In the genomic region with DNA sequence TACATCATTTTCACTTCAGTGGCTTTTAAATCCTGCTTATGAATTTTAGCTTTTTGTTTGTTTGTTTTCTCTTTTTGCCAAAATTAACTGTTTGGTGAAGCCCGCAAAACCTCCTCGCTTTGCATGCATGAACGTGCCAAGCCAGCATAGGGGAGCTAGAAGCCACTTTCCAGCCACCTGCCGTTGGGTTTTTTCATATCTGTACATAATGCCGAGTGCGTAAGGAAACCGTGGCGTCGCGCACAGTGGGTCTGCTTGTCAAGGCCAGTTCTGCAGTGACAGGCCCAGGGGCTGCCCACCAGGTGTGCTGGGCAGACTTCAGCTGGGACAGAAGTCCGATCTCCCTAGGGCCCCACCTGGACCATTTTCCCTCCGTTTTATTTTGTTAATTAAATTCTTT, we compare ENCODE assay signal across 13 cellular contexts. TPM values are rescaled to one million over a fixed set of nuclear protein-coding genes. Genes with fewer than 3 reads are reported as not detected.
A peak's percentile ranks its signal among the peaks of the same experiment; 100 is the strongest.
DNase-seq lines count a peak whose midpoint lies in the region; ATAC-seq, FAIRE-seq and TF ChIP-seq lines count a peak whose summit lies in the region.
"Had no signal": no experiment of that assay in that cellular context is flagged by ENCODE, and none has a peak within 500 bp of the region (broad histone marks: within the 10 kb centered on the region; RNA-seq: fewer than 3 reads in every experiment).

No MANE protein-coding gene starts in this region.

- H3F3A ChIP-seq in smooth muscle cell (ENCODE audit: low read depth), result no peaks in the 10 kb centered on the region

- peak; percentile 91 for FAIRE-seq in GM12891 (lab: Jason Lieb, UNC)
- FAIRE-seq: astrocyte had no signal

- no peak for TF ChIP-seq EP300 in tibial nerve (IDR thresholded peaks at IDR 0.05)

- 73 to 74% methylated on average over 12 of the region's 12 CpGs for WGBS in tibial nerve, 2 donors
- 95% methylated on average over 12 of the region's 12 CpGs for WGBS in smooth muscle cell (ENCODE audit: low lambda C conversion rate)

- H3K4me3 ChIP-seq in OCI-LY3 (ENCODE audit: low read length) (peak overlapping the region; percentile 52), right atrium auricular region (no peak overlapping the region), tibial nerve (no peak overlapping the region), smooth muscle cell (no peak overlapping the region)

- H3K9ac ChIP-seq in OCI-LY3 (ENCODE audit: low read length), result no peak overlapping the region
- no peak overlapping the region for H3K9ac ChIP-seq in smooth muscle cell (ENCODE audit: low read depth)

- H3K4me1 ChIP-seq in OCI-LY3 (ENCODE audit: low read length), result peaks cover 52% of the 10 kb centered on the region
- peaks cover 0 to 6% of the 10 kb centered on the region in 2 donors for H3K4me1 ChIP-seq in right atrium auricular region
- peaks cover 0 to 36% (median 20%) of the 10 kb centered on the region in 4 donors for H3K4me1 ChIP-seq in tibial nerve
- no peaks in the 10 kb centered on the region for H3K4me1 ChIP-seq in smooth muscle cell (ENCODE audit: low read depth)

- no peak overlapping the region for H2AFZ ChIP-seq in OCI-LY3 (ENCODE audit: low read depth, low read length)
- no peak overlapping the region for H2AFZ ChIP-seq in smooth muscle cell (ENCODE audit: low read depth)

- H3K36me3 ChIP-seq in OCI-LY3 (replicated peaks; ENCODE audit: low read depth, low read length), result peaks cover 31% of the 10 kb centered on the region
- H3K36me3 ChIP-seq in right atrium auricular region, result peaks cover 62% of the 10 kb centered on the region
- H3K36me3 ChIP-seq in tibial nerve, result peaks cover 5 to 75% (median 14%) of the 10 kb centered on the region in 3 donors
- peaks cover 11% of the 10 kb centered on the region for H3K36me3 ChIP-seq in smooth muscle cell (ENCODE audit: low read depth)

- TF ChIP-seq POLR2A in GM12891 (IDR thresholded peaks at IDR 0.05; ENCODE audit: low read depth, low read length) (no peak; the same call in 1 of the 2 replicates), tibial nerve (IDR thresholded peaks at IDR 0.05) (no peak)

- no peak for ATAC-seq in HG02610 (IDR thresholded peaks at IDR 0.05; ENCODE audit: unreplicated experiment)

- H3K9me3 ChIP-seq in OCI-LY3 (ENCODE audit: insufficient read depth, low read length) (no peaks in the 10 kb centered on the region), right atrium auricular region (no peaks in the 10 kb centered on the region), tibial nerve (no peaks in the 10 kb centered on the region), smooth muscle cell (replicated peaks; ENCODE audit: low read depth) (no peaks in the 10 kb centered on the region)

- H4K20me1 ChIP-seq in OCI-LY3 (ENCODE audit: insufficient read depth, low read length), result peaks cover 24% of the 10 kb centered on the region
- H4K20me1 ChIP-seq in smooth muscle cell (ENCODE audit: low read depth), result peaks cover 6% of the 10 kb centered on the region

- H3K4me2 ChIP-seq in OCI-LY3 (ENCODE audit: low read length) (peak overlapping the region; percentile 62), smooth muscle cell (no peak overlapping the region)

- TF ChIP-seq CTCF in OCI-LY3 (IDR thresholded peaks at IDR 0.05; ENCODE audit: low read depth, low read length) (no peak), right atrium auricular region (IDR thresholded peaks at IDR 0.05) (no peak), tibial nerve (IDR thresholded peaks at IDR 0.05) (no peak), smooth muscle cell (IDR thresholded peaks at IDR 0.05; ENCODE audit: borderline replicate concordance, insufficient read depth, poor library complexity, severe bottlenecking) (no peak)

- DNase-seq in GM12891 (ENCODE audit: insufficient read length, low spot score) (no peak), right atrium auricular region (ENCODE audit: low spot score) (no peak), tibial nerve (ENCODE audit: low spot score in 2 of 2) (no peak), NCI-H2196 (lab: John Stamatoyannopoulos, UW; ENCODE audit: unreplicated experiment) (no peak), smooth muscle cell (lab: John Stamatoyannopoulos, UW; ENCODE audit: unreplicated experiment) (no peak)
- DNase-seq: activated CD4-positive, alpha-beta T cell treated with anti-CD3 and anti-CD28 coated beads, Interleukin-2, amount 50 U/mL, for 1 hour; activated T-cell treated with anti-CD3 and anti-CD28 coated beads, Interleukin-2, amount 50 U/mL, for 48 hours; COR-L47; NCI-H1105 treated with DMSO at 0.1 percent for 48 hours; NCI-H446 had no signal

- H3K27me3 ChIP-seq in OCI-LY3 (ENCODE audit: low read depth, low read length), result peaks cover 22% of the 10 kb centered on the region
- H3K27me3 ChIP-seq in right atrium auricular region, result no peaks in the 10 kb centered on the region
- no peaks in the 10 kb centered on the region for H3K27me3 ChIP-seq in tibial nerve
- no peaks in the 10 kb centered on the region for H3K27me3 ChIP-seq in smooth muscle cell (ENCODE audit: low read depth)

- H3K27ac ChIP-seq in OCI-LY3 (ENCODE audit: low read length) (no peak overlapping the region), right atrium auricular region (peak overlapping the region; percentile 12 to 22), tibial nerve (peak overlapping the region; percentile 30 to 91 (median 76)), smooth muscle cell (ENCODE audit: low read depth) (no peak overlapping the region)

- H3K79me2 ChIP-seq in OCI-LY3 (ENCODE audit: low read length), result no peaks in the 10 kb centered on the region
- no peaks in the 10 kb centered on the region for H3K79me2 ChIP-seq in smooth muscle cell (ENCODE audit: low read depth)

TF ChIP-seq in GM12891, 5 proteins besides CTCF, POLR2A, EP300 and RAD21:
- peak; percentile 42; the same call in 1 of the 2 replicates for TF ChIP-seq POLR2AphosphoS5 (IDR thresholded peaks at IDR 0.05; ENCODE audit: low read depth, low read length)
- TF ChIP-seq SPI1 (IDR thresholded peaks at IDR 0.05; ENCODE audit: low read depth, low read length), result no peak
- TF ChIP-seq PAX5 (IDR thresholded peaks at IDR 0.05; ENCODE audit: insufficient read depth, low read length, severe bottlenecking), result no peak
- no peak for TF ChIP-seq TAF1 (IDR thresholded peaks at IDR 0.05; ENCODE audit: low read depth, low read length)
- peak; percentile 93 for TF ChIP-seq POU2F2 (IDR thresholded peaks at IDR 0.05; ENCODE audit: low read depth, low read length)

RNA-seq across cellular contexts. Expression of a gene that starts 41.1 kb away (rescaled TPM):
- polyA plus RNA-seq in GM12891 (2012; ENCODE audit: low read depth, missing spikeins), result 43.0 TPM
- total RNA-seq in right atrium auricular region (10 to 100 TPM; 49.2 to 56.7 TPM), tibial nerve (10 to 100 TPM; 61.3 to 77.7 (median 66.4) TPM), smooth muscle cell (39.5 and 42.0 TPM in 2 replicates)
- polyA plus RNA-seq in smooth muscle cell, result 55.5 and 59.3 TPM in 2 replicates

RNA-seq across cellular contexts. Expression of a gene that starts 51.6 kb away (rescaled TPM):
- 1.6 TPM for polyA plus RNA-seq in GM12891 (2012; ENCODE audit: low read depth, missing spikeins)
- total RNA-seq in right atrium auricular region (1 to 10 TPM; 3.7 to 4.3 TPM), tibial nerve (1 to 10 TPM; 1.4 to 6.3 (median 2.7) TPM), smooth muscle cell (3.7 and 7.9 TPM in 2 replicates)
- polyA plus RNA-seq in smooth muscle cell, result 16.6 TPM in 2 replicates

Comparison
In these comparisons a context has a peak if more than half of its experiments do, and no peak if none do; other contexts are left out.
1. H3K27ac ChIP-seq: peak in right atrium auricular region (2 of 2) and tibial nerve (4 of 4); none in OCI-LY3 (single experiment) and smooth muscle cell (single experiment).